Comparison of ENCODE assay signal across 27 cellular contexts in genomic region chr6:17679726-17680125, GRCh38. TPM values are rescaled to one million over a fixed set of nuclear protein-coding genes. Genes with fewer than 3 reads are reported as not detected.
DNase-seq lines count a peak whose midpoint lies in the region; ATAC-seq lines count a peak whose summit lies in the region.
"Had no signal": no experiment of that assay in that cellular context is flagged by ENCODE, and none has a peak within 500 bp of the region (broad histone marks: within the 10 kb centered on the region; RNA-seq: fewer than 3 reads in every experiment).

No MANE protein-coding gene starts in this region.

- no peaks in the 10 kb centered on the region for H3K27me3 Mint-ChIP-seq in CD8-positive, alpha-beta memory T cell
- no peaks in the 10 kb centered on the region for H3K27me3 Mint-ChIP-seq in naive thymus-derived CD8-positive, alpha-beta T cell
- H3K27me3 Mint-ChIP-seq: activated naive CD4-positive, alpha-beta T cell treated with anti-CD3 and anti-CD28 coated beads, Interleukin-2, amount 50 U/mL, for 24 hours; dendritic cell treated with granulocyte-macrophage colony-stimulating factor and Interleukin-4, amounts not matched to agents 40 ng/mL and 50 ng/mL, for 4 days; T-cell had no signal

- peaks cover 5% of the 10 kb centered on the region for H3K36me3 ChIP-seq in CD8-positive, alpha-beta memory T cell (ENCODE audit: insufficient read depth, low read length)
- H3K36me3 ChIP-seq: ovary had no signal

- no peak overlapping the region for H3K27ac ChIP-seq in CD8-positive, alpha-beta memory T cell (ENCODE audit: low read depth, low read length)
- H3K27ac ChIP-seq: HL-60, ovary, right atrium auricular region, SJCRH30 had no signal

- no peaks in the 10 kb centered on the region for H3K27me3 ChIP-seq in CD8-positive, alpha-beta memory T cell (ENCODE audit: insufficient read depth, low read length, poor library complexity, severe bottlenecking)
- H3K27me3 ChIP-seq: ovary, right atrium auricular region, SJCRH30 had no signal

- H3K4me1 Mint-ChIP-seq in CD8-positive, alpha-beta memory T cell: peaks cover 61 to 95% (median 78%) of the 10 kb centered on the region in 3 donors
- peaks cover 30 to 74% (median 66%) of the 10 kb centered on the region in 4 donors for H3K4me1 Mint-ChIP-seq in naive thymus-derived CD8-positive, alpha-beta T cell

- H3K4me3 ChIP-seq in CD8-positive, alpha-beta memory T cell (ENCODE audit: low read length): no peak overlapping the region
- H3K4me3 ChIP-seq: mucosa of descending colon, ovary, right atrium auricular region, SJCRH30 had no signal

- no peaks in the 10 kb centered on the region for H3K9me3 Mint-ChIP-seq in CD8-positive, alpha-beta memory T cell
- H3K9me3 Mint-ChIP-seq in naive thymus-derived CD8-positive, alpha-beta T cell: no peaks in the 10 kb centered on the region
- H3K9me3 Mint-ChIP-seq: activated naive CD4-positive, alpha-beta T cell treated with anti-CD3 and anti-CD28 coated beads, Interleukin-2, amount 50 U/mL, for 24 hours; dendritic cell treated with granulocyte-macrophage colony-stimulating factor and Interleukin-4, amounts not matched to agents 40 ng/mL and 50 ng/mL, for 4 days; T-cell had no signal

- H3K4me3 Mint-ChIP-seq in CD8-positive, alpha-beta memory T cell: peak overlapping the region in 1 of 7 donors; percentile 15
- no peak overlapping the region for H3K4me3 Mint-ChIP-seq in naive thymus-derived CD8-positive, alpha-beta T cell
- H3K4me3 Mint-ChIP-seq: activated naive CD4-positive, alpha-beta T cell treated with anti-CD3 and anti-CD28 coated beads, Interleukin-2, amount 50 U/mL, for 24 hours; dendritic cell treated with granulocyte-macrophage colony-stimulating factor and Interleukin-4, amounts not matched to agents 40 ng/mL and 50 ng/mL, for 4 days; nephron progenitor cell; T-cell had no signal

- peaks cover 23% of the 10 kb centered on the region for H3K4me1 ChIP-seq in CD8-positive, alpha-beta memory T cell (ENCODE audit: insufficient read depth, low read length)
- H3K4me1 ChIP-seq: right atrium auricular region, SJCRH30 had no signal

- ATAC-seq in naive thymus-derived CD8-positive, alpha-beta T cell: no peak
- ATAC-seq in GM18870 (IDR thresholded peaks at IDR 0.05; ENCODE audit: unreplicated experiment): no peak
- ATAC-seq in GM19463 (IDR thresholded peaks at IDR 0.05; ENCODE audit: unreplicated experiment): no peak
- ATAC-seq: activated CD4-positive, CD25-positive, alpha-beta regulatory T cell treated with anti-CD3 and anti-CD28 coated beads, Interleukin-2, amount 50 U/mL, for 24 hours; left ventricle myocardium superior; mucosa of descending colon; stimulated activated naive CD8-positive, alpha-beta T cell treated with anti-CD3 and anti-CD28 coated beads, Interleukin-15, Interleukin-2, amounts not matched to agents 100 U/mL and 50 U/mL, for 24 hours had no signal

- POLR2A ChIA-PET in CD8-positive, alpha-beta memory T cell (lab: Charles Lee): no interaction called here
- POLR2A ChIA-PET in naive thymus-derived CD8-positive, alpha-beta T cell (lab: Charles Lee): interaction anchor here (1.0 kb wide), 1 partner anchor 26 kb away, joined by 3 read pairs; no protein-coding TSS in a partner anchor

- CTCF ChIA-PET in CD8-positive, alpha-beta memory T cell (lab: Charles Lee): no interaction called here

- H3K36me3 Mint-ChIP-seq in CD8-positive, alpha-beta memory T cell: peaks cover 0 to 58% (median 15%) of the 10 kb centered on the region in 3 donors
- peaks cover 11 to 78% (median 18%) of the 10 kb centered on the region in 3 donors for H3K36me3 Mint-ChIP-seq in naive thymus-derived CD8-positive, alpha-beta T cell

- no peaks in the 10 kb centered on the region for H3K9me3 ChIP-seq in CD8-positive, alpha-beta memory T cell (ENCODE audit: low read length)
- H3K9me3 ChIP-seq: mucosa of descending colon, ovary, right atrium auricular region, SJCRH30 had no signal

- DNase-seq in CD8-positive, alpha-beta memory T cell: no peak
- peak; percentile 7 for DNase-seq in HK-2 (ENCODE audit: unreplicated experiment)
- DNase-seq in iPS DF 19.7 (ENCODE audit: low read depth, low spot score): peak; percentile 9
- DNase-seq in naive thymus-derived CD8-positive, alpha-beta T cell: no peak
- no peak for DNase-seq in stimulated activated CD4-positive, alpha-beta T cell treated with anti-CD3 and anti-CD28 coated beads, Interleukin-4, amount 100 ng/mL, for 24 hours
- DNase-seq: activated CD8-positive, alpha-beta memory T cell treated with anti-CD3 and anti-CD28 coated beads for 24 hours; caudate nucleus; DND-41; HCEC 1CT; left ventricle myocardium superior; mucosa of descending colon; NCI-H1105; NCI-H1930; NCI-H2227 treated with DMSO at 0.1 percent for 48 hours; NCI-H69; nephron progenitor cell; ovary; SJCRH30; stimulated activated naive CD8-positive, alpha-beta T cell treated with anti-CD3 and anti-CD28 coated beads, Interleukin-15, Interleukin-2, amounts not matched to agents 100 U/mL and 50 U/mL, for 24 hours; T-cell had no signal

- H3K27ac Mint-ChIP-seq in CD8-positive, alpha-beta memory T cell: peak overlapping the region in 5 of 8 donors; percentile 15 to 64 (median 37)
- H3K27ac Mint-ChIP-seq in naive thymus-derived CD8-positive, alpha-beta T cell: peak overlapping the region in 6 of 10 donors; percentile 5 to 71 (median 32)
- H3K27ac Mint-ChIP-seq: activated naive CD4-positive, alpha-beta T cell treated with anti-CD3 and anti-CD28 coated beads, Interleukin-2, amount 50 U/mL, for 24 hours; dendritic cell treated with granulocyte-macrophage colony-stimulating factor and Interleukin-4, amounts not matched to agents 40 ng/mL and 50 ng/mL, for 4 days; nephron progenitor cell had no signal

RNA-seq across cellular contexts. Expression of gene NUP153, which starts 27.0 kb away (rescaled TPM):
- total RNA-seq in CD8-positive, alpha-beta memory T cell: 100 to 1,000 TPM in 1 of 2 experiments, 10 to 100 TPM in 1; 97.4 to 104 TPM
- polyA plus RNA-seq in CD8-positive, alpha-beta memory T cell: 4.3 TPM
- 10 to 100 TPM; 59.3 to 62.0 TPM for total RNA-seq in naive thymus-derived CD8-positive, alpha-beta T cell
- polyA plus RNA-seq in naive thymus-derived CD8-positive, alpha-beta T cell: 1 to 10 TPM; 2.9 to 3.5 (median 3.3) TPM

Comparison
In these comparisons a context has a peak if more than half of its experiments do, and no peak if none do; other contexts are left out.
1. DNase-seq: peak in HK-2 (single experiment) and iPS DF 19.7 (single experiment); none in CD8-positive, alpha-beta memory T cell (0 of 5), naive thymus-derived CD8-positive, alpha-beta T cell (0 of 10) and stimulated activated CD4-positive, alpha-beta T cell treated with anti-CD3 and anti-CD28 coated beads, Interleukin-4, amount 100 ng/mL, for 24 hours (single experiment).